ENCODE assay signal across 16 cellular contexts in genomic region chr14:60616326-60617044, GRCh38. TPM values are rescaled to one million over a fixed set of nuclear protein-coding genes. Genes with fewer than 3 reads are reported as not detected.
DNase-seq lines count a peak whose midpoint lies in the region; ATAC-seq and TF ChIP-seq lines count a peak whose summit lies in the region.
"Had no signal": no experiment of that assay in that cellular context is flagged by ENCODE, and none has a peak within 500 bp of the region (broad histone marks: within the 10 kb centered on the region; RNA-seq: fewer than 3 reads in every experiment).

No MANE protein-coding gene starts in this region.

- 0 out of 2 replicates have a peak overlapping the region, but pooled peaks have one; percentile 51 for H2AFZ ChIP-seq in DND-41 (ENCODE audit: low read depth, low read length)
- H2AFZ ChIP-seq in neuronal stem cell (ENCODE audit: low read length) = peak overlapping the region; percentile 59

- no CpG with 5 or more reads among the region's 12 CpGs for WGBS in neuronal stem cell (ENCODE audit: extremely low coverage in 2 of 2, insufficient read length in 2 of 2, insufficient replicate concordance in 1 of 2), 2 donors

- no peak overlapping the region for H3K14ac ChIP-seq in neuronal stem cell (ENCODE audit: low read length)

- H2BK5ac ChIP-seq in neuronal stem cell (ENCODE audit: low read length) = no peak overlapping the region

- H3K4me2 ChIP-seq in DND-41 (ENCODE audit: insufficient read depth, low read length) = no peak overlapping the region
- no peak overlapping the region for H3K4me2 ChIP-seq in neuronal stem cell (ENCODE audit: insufficient read depth, low read length, poor library complexity, severe bottlenecking)

- H3K9ac ChIP-seq in DND-41 (ENCODE audit: low read depth, low read length) (no peak overlapping the region), neuronal stem cell (ENCODE audit: low read depth, low read length, poor library complexity) (no peak overlapping the region)

- no peak overlapping the region for H2BK120ac ChIP-seq in neuronal stem cell (ENCODE audit: low read depth, low read length)

- no peaks in the 10 kb centered on the region for H3K79me2 ChIP-seq in DND-41 (ENCODE audit: insufficient read depth, low read length)

- no peak overlapping the region for H3K23ac ChIP-seq in neuronal stem cell (ENCODE audit: low read depth, low read length, poor library complexity)

- TF ChIP-seq CTCF in DND-41 (IDR thresholded peaks at IDR 0.05; ENCODE audit: borderline replicate concordance, extremely low read depth, low read length, poor library complexity, severe bottlenecking) (no peak), endothelial cell (IDR thresholded peaks at IDR 0.05; ENCODE audit: unreplicated experiment) (no peak), right atrium auricular region (IDR thresholded peaks at IDR 0.05) (no peak)

- H3K27me3 ChIP-seq in DND-41 (ENCODE audit: insufficient read depth, low read length, poor library complexity) = peaks cover 7% of the 10 kb centered on the region
- no peaks in the 10 kb centered on the region for H3K27me3 ChIP-seq in neuronal stem cell (ENCODE audit: control insufficient read depth in 3 of 3, insufficient read depth in 3 of 3, low read depth in 1 of 3, low read length in 3 of 3)
- H3K27me3 ChIP-seq in right atrium auricular region = no peaks in the 10 kb centered on the region
- H3K27me3 ChIP-seq: brain microvascular endothelial cell, gastroesophageal sphincter had no signal

- H3K18ac ChIP-seq in neuronal stem cell (ENCODE audit: low read length) = no peak overlapping the region

- H3K27ac Mint-ChIP-seq in endothelial cell (ENCODE audit: unreplicated experiment) = peak overlapping the region; percentile 74
- H3K27ac Mint-ChIP-seq: B cell, HFFc6 had no signal

- intact Hi-C loops in cardiac septum (cut with DNase I) = no loop called here

- H2AK5ac ChIP-seq in neuronal stem cell (ENCODE audit: low read depth, low read length) = no peak overlapping the region

- no peaks in the 10 kb centered on the region for H3K36me3 Mint-ChIP-seq in endothelial cell (ENCODE audit: low read depth, unreplicated experiment)

- H2BK15ac ChIP-seq in neuronal stem cell (ENCODE audit: low read length) = no peak overlapping the region

- no peaks in the 10 kb centered on the region for H3K4me1 ChIP-seq in DND-41 (ENCODE audit: insufficient read depth, low read length)
- peaks cover 0 to 1% of the 10 kb centered on the region in 2 donors for H3K4me1 ChIP-seq in neuronal stem cell (ENCODE audit: control insufficient read depth in 2 of 2, insufficient read depth in 1 of 2, low read depth in 1 of 2, low read length in 2 of 2)
- H3K4me1 ChIP-seq in right atrium auricular region = no peaks in the 10 kb centered on the region
- H3K4me1 ChIP-seq: gastroesophageal sphincter had no signal

- no peaks in the 10 kb centered on the region for H3K79me1 ChIP-seq in neuronal stem cell (ENCODE audit: low read depth, low read length)

- H3K4ac ChIP-seq in neuronal stem cell (ENCODE audit: low read length) = no peak overlapping the region

- H3K27me3 Mint-ChIP-seq in endothelial cell (ENCODE audit: unreplicated experiment) = no peaks in the 10 kb centered on the region

- H3K4me3 Mint-ChIP-seq in endothelial cell (ENCODE audit: unreplicated experiment) = no peak overlapping the region
- H3K4me3 Mint-ChIP-seq: B cell, HFFc6 had no signal

- no peak overlapping the region for H3K4me3 ChIP-seq in DND-41 (ENCODE audit: low read depth in 1 of 2, low read length in 2 of 2)
- H3K4me3 ChIP-seq in neuronal stem cell (ENCODE audit: low read length in 2 of 2) = no peak overlapping the region
- no peak overlapping the region for H3K4me3 ChIP-seq in right atrium auricular region
- H3K4me3 ChIP-seq: gastroesophageal sphincter had no signal

- H3K9me3 Mint-ChIP-seq in endothelial cell (ENCODE audit: unreplicated experiment) = no peaks in the 10 kb centered on the region

- no peaks in the 10 kb centered on the region for H4K20me1 ChIP-seq in DND-41 (ENCODE audit: insufficient read depth, low read length)

- no peak overlapping the region for H4K91ac ChIP-seq in neuronal stem cell (ENCODE audit: low read depth, low read length, poor library complexity)

- H3K9me3 ChIP-seq in DND-41 (ENCODE audit: insufficient read depth, low read length, severe bottlenecking) = peaks cover 2% of the 10 kb centered on the region
- H3K9me3 ChIP-seq in neuronal stem cell (replicated peaks in 1 of 2; ENCODE audit: control insufficient read depth in 2 of 2, insufficient read depth in 1 of 2, low read depth in 1 of 2, low read length in 2 of 2) = no peaks in the 10 kb centered on the region
- no peaks in the 10 kb centered on the region for H3K9me3 ChIP-seq in right atrium auricular region
- H3K9me3 ChIP-seq: gastroesophageal sphincter had no signal

- no peak for ATAC-seq in DND-41 (ENCODE audit: insufficient read depth, low read depth)
- ATAC-seq: gastroesophageal sphincter had no signal

- H4K8ac ChIP-seq in neuronal stem cell (ENCODE audit: low read depth, low read length) = no peak overlapping the region

- no peak for DNase-seq in DND-41
- DNase-seq in NCI-H2227 (lab: John Stamatoyannopoulos, UW; ENCODE audit: unreplicated experiment) = peak; percentile 55
- DNase-seq in endothelial cell (ENCODE audit: low spot score) = peak; percentile 19
- no peak for DNase-seq in neuronal stem cell (ENCODE audit: low spot score)
- no peak for DNase-seq in cerebellum (ENCODE audit: low spot score)
- DNase-seq in right atrium auricular region (ENCODE audit: low spot score) = no peak
- DNase-seq in cardiac septum (ENCODE audit: low spot score) = no peak
- no peak for DNase-seq in Ammon's horn (ENCODE audit: low spot score)
- DNase-seq: brain microvascular endothelial cell; HFFc6; retina; stimulated activated CD4-positive, alpha-beta T cell treated with anti-CD3 and anti-CD28 coated beads, Interleukin-1b, Interleukin-23, amount 100 ng/mL, for 48 hours; SW 1271; WERI-Rb-1 had no signal

- peaks cover 19% of the 10 kb centered on the region for H3K4me1 Mint-ChIP-seq in endothelial cell (ENCODE audit: unreplicated experiment)

- H3K36me3 ChIP-seq in DND-41 (ENCODE audit: insufficient read depth, low read length) = no peaks in the 10 kb centered on the region
- no peaks in the 10 kb centered on the region for H3K36me3 ChIP-seq in neuronal stem cell (replicated peaks in 1 of 2; ENCODE audit: control insufficient read depth in 2 of 2, insufficient read depth in 2 of 2, low read length in 2 of 2)
- H3K36me3 ChIP-seq in right atrium auricular region = no peaks in the 10 kb centered on the region
- H3K36me3 ChIP-seq: brain microvascular endothelial cell, gastroesophageal sphincter, WERI-Rb-1 had no signal

- no peak overlapping the region for H2BK12ac ChIP-seq in neuronal stem cell (ENCODE audit: low read length)

- H3K27ac ChIP-seq in DND-41 (ENCODE audit: low read length) (no peak overlapping the region), neuronal stem cell (replicated peaks; ENCODE audit: low read length) (no peak overlapping the region), right atrium auricular region (no peak overlapping the region)
- H3K27ac ChIP-seq: brain microvascular endothelial cell, gastroesophageal sphincter, WERI-Rb-1 had no signal

RNA-seq across cellular contexts. Expression of gene SIX1, which starts 32.8 kb away (rescaled TPM):
- total RNA-seq in endothelial cell (ENCODE audit: unreplicated experiment) (0.41 TPM), cerebellum (0.36 TPM), right atrium auricular region (not detected), cardiac septum (0.89 TPM)
- polyA plus RNA-seq in neuronal stem cell (2013, experiment 1 of 2) = 0.13 TPM
- 0.11 TPM for polyA plus RNA-seq in neuronal stem cell (2013, experiment 2 of 2)

Comparison
In these comparisons a context has a peak if more than half of its experiments do, and no peak if none do; other contexts are left out.
1. DNase-seq: peak in NCI-H2227 (single experiment) and endothelial cell (single experiment); none in DND-41 (single experiment), neuronal stem cell (single experiment), cerebellum (single experiment), right atrium auricular region (single experiment), cardiac septum (single experiment) and Ammon's horn (single experiment).